9 cellular contexts compared by ENCODE assay signal in genomic region chr12:6215932-6216494, GRCh38. TPM values are rescaled to one million over a fixed set of nuclear protein-coding genes. Genes with fewer than 3 reads are reported as not detected.
DNase-seq lines count a peak whose midpoint lies in the region; ATAC-seq and TF ChIP-seq lines count a peak whose summit lies in the region.
"Had no signal": no experiment of that assay in that cellular context is flagged by ENCODE, and none has a peak within 500 bp of the region (broad histone marks: within the 10 kb centered on the region; RNA-seq: fewer than 3 reads in every experiment).

No MANE protein-coding gene starts in this region.

- peak overlapping the region; percentile 22 for H3K4me3 ChIP-seq in GM23248
- H3K4me3 ChIP-seq in SJCRH30 = no peak overlapping the region

- peak overlapping the region; percentile 66 for H3K4me2 ChIP-seq in GM23248 (ENCODE audit: unreplicated experiment)

- H3K4me1 ChIP-seq in GM23248 (ENCODE audit: insufficient read depth) (peaks cover 59% of the 10 kb centered on the region), SJCRH30 (peaks cover 20% of the 10 kb centered on the region), foreskin keratinocyte (peaks cover 53% of the 10 kb centered on the region)

- WGBS in GM23248 (ENCODE audit: low coverage in 1 of 2, low lambda C conversion rate in 2 of 2, missing lambda C conversion rate in 2 of 2), 2 experiments = 2 to 5% methylated on average over 5 of the region's 5 CpGs

- H3K27ac ChIP-seq in GM23248 (peak overlapping the region; percentile 88), SJCRH30 (peak overlapping the region; percentile 36; the same call in 1 of the 2 replicates), foreskin keratinocyte (peak overlapping the region; percentile 97)
- H3K27ac ChIP-seq: neutrophil had no signal

- H3K9me3 ChIP-seq in GM23248 (ENCODE audit: low read depth) (no peaks in the 10 kb centered on the region), SJCRH30 (replicated peaks) (no peaks in the 10 kb centered on the region)
- H3K9me3 ChIP-seq: neutrophil had no signal

- no peaks in the 10 kb centered on the region for H3K79me2 ChIP-seq in GM23248 (ENCODE audit: insufficient read depth)

- no peaks in the 10 kb centered on the region for H4K20me1 ChIP-seq in GM23248 (ENCODE audit: insufficient read depth)

- H3K9me2 ChIP-seq in GM23248 (ENCODE audit: insufficient read depth) = no peaks in the 10 kb centered on the region

- peaks cover 37% of the 10 kb centered on the region for H3F3A ChIP-seq in GM23248 (ENCODE audit: insufficient read depth)

- no peak for TF ChIP-seq CTCF in foreskin keratinocyte (conservative IDR thresholded peaks at IDR 0.05)

- intact Hi-C loops in posterior vena cava (cut with DNase I) = no loop called here

- ATAC-seq in foreskin keratinocyte = peak; percentile 90
- ATAC-seq in HG03521 (IDR thresholded peaks at IDR 0.05; ENCODE audit: unreplicated experiment) = no peak
- no peak for ATAC-seq in GM21390 (IDR thresholded peaks at IDR 0.05; ENCODE audit: unreplicated experiment)

- in situ Hi-C loops in GM23248 (cut with MboI) = no loop called here

- H3K36me3 ChIP-seq in GM23248 (ENCODE audit: low read depth) = no peaks in the 10 kb centered on the region
- H3K36me3 ChIP-seq in SJCRH30 = peaks cover 2% of the 10 kb centered on the region; the same call in 1 of the 2 replicates
- H3K36me3 ChIP-seq: neutrophil had no signal

- peak overlapping the region; percentile 77 for H3K9ac ChIP-seq in GM23248

- DNase-seq in GM23248 = peak; percentile 98
- peak; percentile 48 to 58 for DNase-seq in SJCRH30
- DNase-seq in foreskin keratinocyte = peak; percentile 100
- DNase-seq in posterior vena cava (ENCODE audit: low spot score) = peak; percentile 88
- DNase-seq in stimulated activated CD8-positive, alpha-beta memory T cell treated with anti-CD3 and anti-CD28 coated beads, Interleukin-4, amount 100 ng/mL, for 48 hours = no peak
- no peak for DNase-seq in germinal center (ENCODE audit: low spot score)

- H2AFZ ChIP-seq in GM23248 = peak overlapping the region; percentile 26; the same call in 1 of the 2 replicates

- no peaks in the 10 kb centered on the region for H3K27me3 ChIP-seq in GM23248 (replicated peaks; ENCODE audit: insufficient read depth)
- no peaks in the 10 kb centered on the region for H3K27me3 ChIP-seq in SJCRH30
- no peaks in the 10 kb centered on the region for H3K27me3 ChIP-seq in foreskin keratinocyte
- H3K27me3 ChIP-seq: neutrophil had no signal

RNA-seq across cellular contexts. Expression of gene CD9, which starts 15.8 kb away (rescaled TPM):
- total RNA-seq in GM23248 (2014; rRNA removed; shearing (Covaris generic)) = 24.7 and 28.6 TPM in 2 replicates
- polyA plus RNA-seq in GM23248 (2016; fragmentation: Nextera tagmentation; extraction: Ambion mirVana) = 45.1 and 46.9 TPM in 2 replicates
- 220 and 239 TPM in 2 replicates for total RNA-seq in SJCRH30 (2014; rRNA removed; shearing (Covaris generic))
- 577 and 589 TPM in 2 replicates for total RNA-seq in foreskin keratinocyte
- 620 and 648 TPM in 2 replicates for polyA plus RNA-seq in foreskin keratinocyte
- total RNA-seq in posterior vena cava = 100 to 1,000 TPM; 248 to 281 TPM

Comparison
In these comparisons a context has a peak if more than half of its experiments do, and no peak if none do; other contexts are left out.
1. DNase-seq: peak in GM23248 (single experiment), SJCRH30 (2 of 2), foreskin keratinocyte (2 of 2) and posterior vena cava (single experiment); none in stimulated activated CD8-positive, alpha-beta memory T cell treated with anti-CD3 and anti-CD28 coated beads, Interleukin-4, amount 100 ng/mL, for 48 hours (single experiment) and germinal center (single experiment).
2. H3K27ac ChIP-seq: peak in every context shown above with its lines; median percentile 97 in foreskin keratinocyte; 88 in GM23248; 36 in SJCRH30.